9 cellular contexts compared by ENCODE assay signal in the genomic region with DNA sequence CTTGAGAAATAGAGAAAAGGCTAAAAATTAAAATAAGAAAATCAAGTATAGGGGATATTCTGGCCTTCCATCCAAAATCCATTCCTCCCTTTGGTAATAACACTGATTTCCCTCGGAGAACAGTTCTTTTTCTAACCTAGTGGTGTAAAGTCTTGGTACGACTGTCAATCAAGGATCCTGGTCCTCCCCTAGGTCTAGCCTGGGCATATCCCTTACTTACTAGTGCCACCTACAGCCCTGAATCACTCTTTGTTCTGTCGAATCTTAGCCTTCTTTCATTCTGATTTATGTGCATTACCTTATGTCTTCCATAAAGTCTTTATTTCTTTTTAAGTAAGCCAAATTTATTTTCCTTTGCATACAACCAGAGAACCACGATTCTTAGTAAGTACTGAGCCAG.
DNase-seq lines count a peak whose midpoint lies in the region; ATAC-seq and TF ChIP-seq lines count a peak whose summit lies in the region.
"Had no signal": no experiment of that assay in that cellular context is flagged by ENCODE, and none has a peak within 500 bp of the region (broad histone marks: within the 10 kb centered on the region; RNA-seq: fewer than 3 reads in every experiment).

No MANE protein-coding gene starts in this region.

- H2AFZ ChIP-seq in PC-9 (no peak overlapping the region), hepatocyte (no peak overlapping the region)

- H4K20me1 ChIP-seq in PC-9 (ENCODE audit: insufficient read depth) (no peaks in the 10 kb centered on the region), hepatocyte (ENCODE audit: insufficient read depth, poor library complexity, severe bottlenecking) (no peaks in the 10 kb centered on the region)

- WGBS in hepatocyte (ENCODE audit: low lambda C conversion rate, missing lambda C conversion rate): 39% methylated on average over 4 of the region's 4 CpGs

- no peaks in the 10 kb centered on the region for H3K27me3 Mint-ChIP-seq in T-cell

- no peak overlapping the region for H3K4me3 Mint-ChIP-seq in T-cell

- TF ChIP-seq CTCF in PC-9 (conservative IDR thresholded peaks at IDR 0.05) (peak; percentile 42; the same call in 1 of the 2 replicates), hepatocyte (IDR thresholded peaks at IDR 0.05; ENCODE audit: poor library complexity) (peak; percentile 40)

- intact Hi-C loops in PC-9 (cut with micrococcal nuclease; ENCODE audit: unreplicated experiment): loop anchor here (10.0 kb wide), 1 partner anchor 298 kb away; a partner anchor contains a TSS

- H3K4me3 ChIP-seq in H7 (ENCODE audit: insufficient read depth, low read depth, low read length) (no peak overlapping the region), PC-9 (no peak overlapping the region), hepatocyte (no peak overlapping the region)

- no peaks in the 10 kb centered on the region for H3F3A ChIP-seq in PC-9 (ENCODE audit: insufficient read depth, low read depth)

- POLR2A ChIA-PET in PC-9 (lab: Charles Lee; ENCODE audit: unreplicated experiment): no interaction called here
- POLR2A ChIA-PET in T-cell (lab: Charles Lee): no interaction called here

- H3K9me3 ChIP-seq in PC-9 (ENCODE audit: insufficient read depth, low read depth): no peaks in the 10 kb centered on the region
- H3K9me3 ChIP-seq in hepatocyte (ENCODE audit: low read depth): no peaks in the 10 kb centered on the region

- H3K27ac ChIP-seq in PC-9 (no peak overlapping the region), hepatocyte (no peak overlapping the region)

- H3K36me3 ChIP-seq in H7 (replicated peaks; ENCODE audit: control insufficient read depth, insufficient read depth, low read length) (no peaks in the 10 kb centered on the region), PC-9 (ENCODE audit: low read depth) (no peaks in the 10 kb centered on the region), hepatocyte (replicated peaks; ENCODE audit: insufficient read depth, low read depth) (no peaks in the 10 kb centered on the region)

- no peaks in the 10 kb centered on the region for H3K9me2 ChIP-seq in PC-9 (ENCODE audit: insufficient read depth)
- no peaks in the 10 kb centered on the region for H3K9me2 ChIP-seq in hepatocyte (replicated peaks; ENCODE audit: insufficient read depth)

- H3K79me2 ChIP-seq in PC-9 (ENCODE audit: low read depth): no peaks in the 10 kb centered on the region
- H3K79me2 ChIP-seq in hepatocyte: no peaks in the 10 kb centered on the region

- H3K4me2 ChIP-seq in PC-9 (no peak overlapping the region), hepatocyte (no peak overlapping the region)

- ATAC-seq in GM21423 (IDR thresholded peaks at IDR 0.05; ENCODE audit: unreplicated experiment) (no peak), T-cell (replicated peaks in 1 of 4) (no peak)
- ATAC-seq: stimulated activated naive CD8-positive, alpha-beta T cell treated with anti-CD3 and anti-CD28 coated beads, Interleukin-15, Interleukin-2, amounts not matched to agents 100 U/mL and 50 U/mL, for 24 hours had no signal

- H3K27ac Mint-ChIP-seq in T-cell: no peak overlapping the region

- H3K27me3 ChIP-seq in H7 (ENCODE audit: control insufficient read depth, insufficient read depth, low read length): no peaks in the 10 kb centered on the region
- H3K27me3 ChIP-seq in PC-9 (ENCODE audit: insufficient read depth, low read depth): no peaks in the 10 kb centered on the region
- no peaks in the 10 kb centered on the region for H3K27me3 ChIP-seq in hepatocyte

- CTCF ChIA-PET in PC-9 (lab: Charles Lee): no interaction called here
- CTCF ChIA-PET in T-cell (lab: Charles Lee): no interaction called here

- BruUV-seq in PC-9 (replicated peaks; lab: Mats Ljungman, UMichigan): no TSS peak

- no peaks in the 10 kb centered on the region for H3K4me1 Mint-ChIP-seq in T-cell

- H3K4me1 ChIP-seq in PC-9 (replicated peaks; ENCODE audit: insufficient read depth) (no peaks in the 10 kb centered on the region), hepatocyte (ENCODE audit: insufficient read depth) (no peaks in the 10 kb centered on the region)

- no peaks in the 10 kb centered on the region for H3K36me3 Mint-ChIP-seq in T-cell

- H3K9me3 Mint-ChIP-seq in T-cell: peaks cover 3 to 21% (median 11%) of the 10 kb centered on the region in 3 donors

- DNase-seq in COLO829 (ENCODE audit: low spot score) (peak; percentile 20), H7 (peak; percentile 62), PC-9 (no peak), hepatocyte (ENCODE audit: low spot score) (peak; percentile 26), activated gamma-delta T cell treated with Interleukin-2 at 50 U/mL for 16 hours (no peak), cerebellar nuclear complex (lab: John Stamatoyannopoulos, UW) (no peak), T-cell (no peak)
- DNase-seq: stimulated activated naive CD8-positive, alpha-beta T cell treated with anti-CD3 and anti-CD28 coated beads, Interleukin-15, Interleukin-2, amounts not matched to agents 100 U/mL and 50 U/mL, for 24 hours had no signal

Comparison
In these comparisons a context has a peak if more than half of its experiments do, and no peak if none do; other contexts are left out.
1. DNase-seq: peak in COLO829 (single experiment), H7 (single experiment) and hepatocyte (single experiment); none in PC-9 (0 of 2), activated gamma-delta T cell treated with Interleukin-2 at 50 U/mL for 16 hours (single experiment), cerebellar nuclear complex (0 of 2) and T-cell (0 of 34).